1 cellular context compared by ENCODE assay signal in the genomic region with DNA sequence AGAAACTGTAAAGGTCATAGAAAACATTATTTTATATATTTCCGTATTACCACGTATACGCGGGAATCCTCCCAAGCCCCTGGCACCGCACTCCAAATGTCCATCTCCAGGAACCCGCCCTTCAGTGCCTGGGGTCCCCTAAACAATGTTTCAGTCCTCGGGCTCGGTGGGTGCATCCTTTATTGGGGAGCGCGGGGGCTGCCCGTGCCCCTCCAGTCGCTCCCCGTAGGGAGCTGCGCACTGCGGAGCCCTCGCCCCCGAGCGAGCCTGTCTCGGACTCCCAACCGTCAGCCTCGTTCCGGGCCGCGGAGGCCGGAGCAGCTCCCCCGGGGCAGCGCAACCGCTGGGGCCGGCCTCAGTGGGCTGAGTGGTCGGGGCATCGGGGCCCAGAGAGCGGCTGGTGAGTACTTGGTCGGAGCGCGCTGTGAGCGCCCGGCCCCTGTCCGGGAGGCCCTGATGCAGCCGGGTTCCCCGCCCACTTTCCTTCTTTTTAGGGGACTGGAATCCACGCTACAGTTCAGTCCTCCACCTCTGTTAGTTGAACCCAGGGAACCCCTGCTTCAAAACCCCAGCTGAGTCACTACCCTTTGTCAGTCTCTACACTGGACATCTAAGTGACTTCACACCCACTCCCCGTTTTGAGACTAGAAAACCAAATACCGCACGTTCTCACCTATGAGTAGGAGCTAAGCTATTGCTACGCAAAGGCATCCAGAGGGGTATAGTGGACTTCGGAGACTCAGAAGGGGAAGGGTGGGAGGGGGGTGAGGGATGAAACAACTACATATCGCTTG.
TF ChIP-seq lines count a peak whose summit lies in the region.

A gene with protein sequence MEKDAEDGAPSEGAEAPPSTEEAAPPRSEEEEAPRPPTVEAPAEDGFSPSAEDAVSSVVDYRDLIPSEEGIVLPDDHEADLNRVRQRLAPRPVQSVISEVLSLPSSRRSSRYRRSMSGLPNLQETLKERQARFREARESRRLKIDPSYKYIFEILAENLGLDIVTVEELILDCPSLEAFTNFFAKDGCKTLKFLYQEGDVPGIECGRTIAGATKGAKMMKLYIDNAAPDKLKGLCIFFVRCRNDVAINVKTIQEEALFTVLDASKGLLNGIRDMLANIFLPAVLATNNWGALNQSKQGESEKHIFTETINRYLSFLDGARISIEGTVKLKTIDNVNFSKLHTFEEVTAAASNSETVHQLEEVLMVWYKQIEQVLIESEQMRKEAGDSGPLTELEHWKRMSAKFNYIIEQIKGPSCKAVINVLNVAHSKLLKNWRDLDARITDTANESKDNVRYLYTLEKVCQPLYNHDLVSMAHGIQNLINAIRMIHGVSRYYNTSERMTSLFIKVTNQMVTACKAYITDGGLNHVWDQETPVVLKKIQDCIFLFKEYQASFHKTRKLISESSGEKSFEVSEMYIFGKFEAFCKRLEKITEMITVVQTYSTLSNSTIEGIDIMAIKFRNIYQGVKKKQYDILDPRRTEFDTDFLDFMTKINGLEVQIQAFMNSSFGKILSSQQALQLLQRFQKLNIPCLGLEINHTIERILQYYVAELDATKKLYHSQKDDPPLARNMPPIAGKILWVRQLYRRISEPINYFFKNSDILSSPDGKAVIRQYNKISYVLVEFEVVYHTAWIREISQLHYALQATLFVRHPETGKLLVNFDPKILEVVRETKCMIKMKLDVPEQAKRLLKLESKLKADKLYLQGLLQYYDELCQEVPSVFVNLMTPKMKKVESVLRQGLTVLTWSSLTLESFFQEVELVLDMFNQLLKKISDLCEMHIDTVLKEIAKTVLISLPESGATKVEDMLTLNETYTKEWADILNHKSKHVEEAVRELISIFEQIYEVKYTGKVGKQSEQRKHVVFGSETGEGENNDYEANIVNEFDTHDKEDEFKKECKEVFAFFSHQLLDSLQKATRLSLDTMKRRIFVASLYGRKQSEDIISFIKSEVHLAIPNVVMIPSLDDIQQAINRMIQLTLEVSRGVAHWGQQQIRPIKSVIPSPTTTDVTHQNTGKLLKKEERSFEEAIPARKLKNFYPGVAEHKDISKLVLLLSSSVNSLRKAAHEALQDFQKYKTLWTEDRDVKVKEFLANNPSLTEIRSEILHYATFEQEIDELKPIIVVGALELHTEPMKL (N-terminal part only) (plus strand): TSS at position 296 of the 794 bp plus-strand sequence. CDS start 7,499 bp downstream, outside the sequence.

TF ChIP-seq in GM12878, 131 proteins besides CTCF, POLR2A, EP300 and RAD21:
- no peak for TF ChIP-seq SIX5 (IDR thresholded peaks at IDR 0.05; ENCODE audit: low read depth, low read length, severe bottlenecking)
- TF ChIP-seq, protein P1, sequence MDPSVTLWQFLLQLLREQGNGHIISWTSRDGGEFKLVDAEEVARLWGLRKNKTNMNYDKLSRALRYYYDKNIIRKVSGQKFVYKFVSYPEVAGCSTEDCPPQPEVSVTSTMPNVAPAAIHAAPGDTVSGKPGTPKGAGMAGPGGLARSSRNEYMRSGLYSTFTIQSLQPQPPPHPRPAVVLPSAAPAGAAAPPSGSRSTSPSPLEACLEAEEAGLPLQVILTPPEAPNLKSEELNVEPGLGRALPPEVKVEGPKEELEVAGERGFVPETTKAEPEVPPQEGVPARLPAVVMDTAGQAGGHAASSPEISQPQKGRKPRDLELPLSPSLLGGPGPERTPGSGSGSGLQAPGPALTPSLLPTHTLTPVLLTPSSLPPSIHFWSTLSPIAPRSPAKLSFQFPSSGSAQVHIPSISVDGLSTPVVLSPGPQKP (IDR thresholded peaks at IDR 0.05; ENCODE audit: low read depth, low read length), result no peak
- TF ChIP-seq STAT1 (conservative IDR thresholded peaks at IDR 0.05), result no peak
- TF ChIP-seq RELA (IDR thresholded peaks at IDR 0.05; ENCODE audit: borderline replicate concordance, partially characterized antibody), result no peak
- no peak for TF ChIP-seq CEBPB (IDR thresholded peaks at IDR 0.05; ENCODE audit: borderline replicate concordance in 1 of 2, low read depth in 2 of 2, low read length in 2 of 2)
- TF ChIP-seq MEF2A (IDR thresholded peaks at IDR 0.05; ENCODE audit: insufficient read depth, low read depth, low read length), result no peak
- no peak for TF ChIP-seq CBFB (IDR thresholded peaks at IDR 0.05; ENCODE audit: low read depth)
- no peak for TF ChIP-seq ZNF622 (IDR thresholded peaks at IDR 0.05)
- TF ChIP-seq RAD51 (IDR thresholded peaks at IDR 0.05), result no peak
